27 cellular contexts compared by ENCODE assay signal in genomic region chr2:1205853-1206252, GRCh38.
"Had no signal": no experiment of that assay in that cellular context is flagged by ENCODE, and none has a peak within 500 bp of the region (broad histone marks: within the 10 kb centered on the region; RNA-seq: fewer than 3 reads in every experiment).

No MANE protein-coding gene starts in this region.

- H3K27ac ChIP-seq: stomach, suprapubic skin, testis, thoracic aorta, thyroid gland, tibial artery, tibial nerve, transverse colon, upper lobe of left lung, upper lobe of right lung, uterus, vagina had no signal

- DNase-seq: stimulated activated CD4-positive, alpha-beta T cell treated with anti-CD3 and anti-CD28 coated beads, Interleukin-2, amount 100 ng/mL, for 48 hours; stimulated activated CD4-positive, alpha-beta T cell treated with anti-CD3 and anti-CD28 coated beads, Interleukin-4, amount 100 ng/mL, for 1 hour; stimulated activated CD4-positive, alpha-beta T cell treated with anti-CD3 and anti-CD28 coated beads, Interleukin-4, amount 100 ng/mL, for 24 hours; stimulated activated CD4-positive, alpha-beta T cell treated with anti-CD3 and anti-CD28 coated beads, Interleukin-4, amount 100 ng/mL, for 4 hours; stimulated activated CD8-positive, alpha-beta memory T cell treated with anti-CD3 and anti-CD28 coated beads, Interleukin-4, amount 100 ng/mL, for 48 hours; stimulated activated naive B cell treated with anti-CD40 and anti-IgM and Interleukin-4, amounts not matched to agents 10 μg/mL and 1 μg/mL and 100 μg/mL, for 72 hours; stimulated activated naive CD4-positive, alpha-beta T cell; stimulated activated naive CD4-positive, alpha-beta T cell treated with Interleukin-2 at 50 U/mL for 16 hours; stimulated activated naive CD8-positive, alpha-beta T cell treated with anti-CD3 and anti-CD28 coated beads, Interleukin-15, amount 100 ng/mL, for 72 hours; stimulated activated naive CD8-positive, alpha-beta T cell treated with anti-CD3 and anti-CD28 coated beads, Interleukin-15, Interleukin-2, amounts not matched to agents 100 U/mL and 50 U/mL, for 24 hours; stomach; substantia nigra; testis; thyroid gland; tibial artery; transverse colon; trophoblast cell; upper lobe of left lung; upper lobe of right lung; uterus had no signal

- FAIRE-seq: urothelium cell line had no signal

- H3K36me3 ChIP-seq: stomach, suprapubic skin, thoracic aorta, thyroid gland, tibial artery, tibial nerve, transverse colon, upper lobe of left lung, upper lobe of right lung, uterus, vagina had no signal

- H3K4me3 ChIP-seq: stomach, suprapubic skin, testis, thoracic aorta, thyroid gland, tibial artery, tibial nerve, transverse colon, upper lobe of left lung, upper lobe of right lung, uterus, vagina had no signal

- H3K27me3 ChIP-seq: stomach, suprapubic skin, testis, thyroid gland, tibial artery, tibial nerve, transverse colon, upper lobe of left lung, upper lobe of right lung, uterus, vagina had no signal

- H3K4me1 ChIP-seq: stomach, suprapubic skin, testis, tibial artery, tibial nerve, transverse colon, upper lobe of left lung, upper lobe of right lung, uterus, vagina had no signal

- ATAC-seq: stimulated activated effector memory CD8-positive, alpha-beta T cell treated with anti-CD3 and anti-CD28 coated beads, Interleukin-12 subunit alpha, Interleukin-12 subunit beta, amount 100 ng/mL, for 72 hours; stimulated activated memory B cell treated with anti-CD40 and anti-IgM and Interleukin-4, amounts not matched to agents 10 μg/mL and 1 μg/mL and 100 μg/mL, for 72 hours; stimulated activated naive B cell treated with anti-CD40 and anti-IgM and Interleukin-4, amounts not matched to agents 10 μg/mL and 1 μg/mL and 100 μg/mL, for 72 hours; stimulated activated naive CD8-positive, alpha-beta T cell treated with anti-CD3 and anti-CD28 coated beads, Interleukin-15, amount 100 ng/mL, for 72 hours; stimulated activated naive CD8-positive, alpha-beta T cell treated with anti-CD3 and anti-CD28 coated beads, Interleukin-15, Interleukin-2, amounts not matched to agents 100 U/mL and 50 U/mL, for 24 hours; upper lobe of right lung had no signal

- H3K9me3 ChIP-seq: suprapubic skin, testis, thoracic aorta, thyroid gland, transverse colon, upper lobe of left lung, upper lobe of right lung, uterus, vagina had no signal
